ENCODE assay signal across 29 cellular contexts in the genomic region with DNA sequence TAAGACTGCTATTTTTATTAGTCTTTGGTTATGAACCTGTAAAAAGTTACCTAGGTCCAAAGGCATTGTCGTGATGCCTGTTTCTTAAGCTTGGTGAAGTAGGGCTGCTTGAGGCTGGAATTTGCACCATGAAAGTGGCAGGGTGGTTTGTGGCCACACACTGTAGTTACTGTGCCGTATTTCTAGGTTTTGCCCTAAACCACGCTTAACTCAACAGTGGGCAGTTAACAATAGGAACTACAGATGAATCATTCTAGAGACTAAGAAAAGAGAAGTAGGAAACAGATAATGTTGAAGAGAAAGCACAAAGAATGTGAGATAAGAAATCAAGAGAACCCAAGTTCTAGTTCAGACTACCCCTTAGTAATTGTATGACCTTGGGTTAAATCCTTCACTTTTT. TPM values are rescaled to one million over a fixed set of nuclear protein-coding genes. Genes with fewer than 3 reads are reported as not detected.
DNase-seq lines count a peak whose midpoint lies in the region; ATAC-seq and TF ChIP-seq lines count a peak whose summit lies in the region.
"Had no signal": no experiment of that assay in that cellular context is flagged by ENCODE, and none has a peak within 500 bp of the region (broad histone marks: within the 10 kb centered on the region; RNA-seq: fewer than 3 reads in every experiment).

No MANE protein-coding gene starts in this region.

- H2AFZ ChIP-seq in Loucy (ENCODE audit: low read length), result no peak overlapping the region
- H2AFZ ChIP-seq in mesenchymal stem cell (ENCODE audit: low read depth, low read length), result no peak overlapping the region

- TF ChIP-seq CTCF in Loucy (conservative IDR thresholded peaks at IDR 0.05; ENCODE audit: low read length), result no peak

- H3K4me3 ChIP-seq in Loucy (ENCODE audit: low read length, poor library complexity, severe bottlenecking), result no peak overlapping the region
- no peak overlapping the region for H3K4me3 ChIP-seq in mesenchymal stem cell (ENCODE audit: insufficient read depth in 1 of 2, low read depth in 1 of 2, low read length in 2 of 2)
- H3K4me3 ChIP-seq: gastroesophageal sphincter, thyroid gland had no signal

- H3K4me1 ChIP-seq in Loucy (ENCODE audit: insufficient read depth, low read length, poor library complexity, severe bottlenecking) (peaks cover 8% of the 10 kb centered on the region), mesenchymal stem cell (ENCODE audit: control insufficient read depth, insufficient read depth, low read depth, low read length) (no peaks in the 10 kb centered on the region)
- H3K4me1 ChIP-seq: gastroesophageal sphincter, thyroid gland had no signal

- H2AK5ac ChIP-seq in mesenchymal stem cell (ENCODE audit: low read length, severe bottlenecking), result no peak overlapping the region

- no peaks in the 10 kb centered on the region for H3K79me2 ChIP-seq in Loucy (ENCODE audit: insufficient read depth, low read length)

- no peaks in the 10 kb centered on the region for H3F3A ChIP-seq in Loucy (ENCODE audit: low read depth)

- no peak overlapping the region for H3K14ac ChIP-seq in mesenchymal stem cell (ENCODE audit: low read length in 2 of 2)

- no peak overlapping the region for H2BK5ac ChIP-seq in mesenchymal stem cell (ENCODE audit: low read depth, low read length, poor library complexity, severe bottlenecking)

- H3K4ac ChIP-seq in mesenchymal stem cell (ENCODE audit: low read depth in 1 of 2, low read length in 2 of 2), result no peak overlapping the region

- no peaks in the 10 kb centered on the region for H4K20me1 ChIP-seq in Loucy (ENCODE audit: insufficient read depth, low read length, poor library complexity, severe bottlenecking)

- ATAC-seq in GM19351 (IDR thresholded peaks at IDR 0.05; ENCODE audit: unreplicated experiment), result peak; percentile 75
- ATAC-seq: gastroesophageal sphincter, left ventricle myocardium superior, natural killer cell, SK-N-SH treated with all-trans-retinoic acid at 6 μM for 48 hours had no signal

- peak; percentile 28 for DNase-seq in SKM-1 treated with dmso at 0.1 percent for 144 hours (lab: John Stamatoyannopoulos, UW; ENCODE audit: unreplicated experiment)
- DNase-seq in renal cortical epithelial cell (ENCODE audit: low read depth), result peak; percentile 59
- no peak for DNase-seq in NCI-H1417 treated with DMSO at 0.1 percent for 48 hours (lab: John Stamatoyannopoulos, UW)
- DNase-seq in activated T-cell treated with anti-CD3 and anti-CD28 coated beads for 4 hours, result no peak
- no peak for DNase-seq in mesenchymal stem cell
- DNase-seq: activated CD4-positive, alpha-beta T cell treated with anti-CD3 and anti-CD28 coated beads, Interleukin-2, amount 50 U/mL, for 48 hours; activated CD8-positive, alpha-beta memory T cell treated with anti-CD3 and anti-CD28 coated beads, Interleukin-2, amount 50 U/mL, for 4 hours; aorta; Calu3; H7; hypothalamus; left ventricle myocardium superior; midbrain; natural killer cell; NCI-H1694; NCI-H2171 treated with DMSO at 0.1 percent for 48 hours; NCI-H524; retina; stimulated activated CD4-positive, alpha-beta T cell treated with anti-CD3 and anti-CD28 coated beads, Interleukin-4, amount 100 ng/mL, for 4 hours; stimulated activated naive CD4-positive, alpha-beta T cell treated with Interleukin-2 at 50 U/mL for 16 hours; thyroid gland had no signal

- H3K18ac ChIP-seq in mesenchymal stem cell (ENCODE audit: low read depth in 1 of 2, low read length in 2 of 2), result no peak overlapping the region

- H3K4me2 ChIP-seq in Loucy (ENCODE audit: low read depth, low read length, poor library complexity, severe bottlenecking), result peak overlapping the region; percentile 23
- H3K4me2 ChIP-seq in mesenchymal stem cell (ENCODE audit: low read length, poor library complexity, severe bottlenecking), result no peak overlapping the region

- H3K23ac ChIP-seq in mesenchymal stem cell (ENCODE audit: low read length in 2 of 2), result no peak overlapping the region

- H2BK120ac ChIP-seq in mesenchymal stem cell (ENCODE audit: low read depth, low read length), result no peak overlapping the region

- no peaks in the 10 kb centered on the region for H3K9me3 ChIP-seq in Loucy (ENCODE audit: insufficient read depth, low read depth, low read length)
- H3K9me3 ChIP-seq in mesenchymal stem cell (ENCODE audit: control insufficient read depth, low read length), result no peaks in the 10 kb centered on the region
- H3K9me3 ChIP-seq: gastroesophageal sphincter, thyroid gland had no signal

- H4K8ac ChIP-seq in mesenchymal stem cell (ENCODE audit: low read length), result no peak overlapping the region

- H2BK12ac ChIP-seq in mesenchymal stem cell (ENCODE audit: low read length in 2 of 2), result no peak overlapping the region

- H4K91ac ChIP-seq in mesenchymal stem cell (ENCODE audit: low read length), result no peak overlapping the region

- no peaks in the 10 kb centered on the region for H3K79me1 ChIP-seq in mesenchymal stem cell (replicated peaks; ENCODE audit: low read length, poor library complexity, severe bottlenecking)

- 92% methylated on average over 3 of the region's 3 CpGs for WGBS in mesenchymal stem cell

- H3K27ac ChIP-seq in mesenchymal stem cell (ENCODE audit: low read length, poor library complexity, severe bottlenecking), result no peak overlapping the region
- H3K27ac ChIP-seq: gastroesophageal sphincter, thyroid gland had no signal

- H3K27me3 ChIP-seq in Loucy (ENCODE audit: insufficient read depth, low read length, poor library complexity, severe bottlenecking) (no peaks in the 10 kb centered on the region), mesenchymal stem cell (ENCODE audit: control insufficient read depth in 1 of 2, insufficient read depth in 1 of 2, low read length in 2 of 2) (no peaks in the 10 kb centered on the region)
- H3K27me3 ChIP-seq: gastroesophageal sphincter, thyroid gland had no signal

- H2BK15ac ChIP-seq in mesenchymal stem cell (ENCODE audit: low read depth, poor library complexity, severe bottlenecking), result no peak overlapping the region

- H3K36me3 ChIP-seq in Loucy (ENCODE audit: insufficient read depth, low read length), result no peaks in the 10 kb centered on the region
- no peaks in the 10 kb centered on the region for H3K36me3 ChIP-seq in mesenchymal stem cell (ENCODE audit: control insufficient read depth in 1 of 2, insufficient read depth in 2 of 2, low read depth in 1 of 2, low read length in 2 of 2)
- H3K36me3 ChIP-seq: gastroesophageal sphincter, thyroid gland had no signal

- H3K9ac ChIP-seq in Loucy (ENCODE audit: low read depth, low read length, poor library complexity, severe bottlenecking) (no peak overlapping the region), mesenchymal stem cell (ENCODE audit: low read length) (no peak overlapping the region)

- no peaks in the 10 kb centered on the region for H3K9me2 ChIP-seq in Loucy (replicated peaks; ENCODE audit: low read depth, low read length)

RNA-seq across cellular contexts. Expression of a gene that starts 11.5 kb away (rescaled TPM):
- total RNA-seq in renal cortical epithelial cell, result not detected in 2 replicates
- not detected for polyA plus RNA-seq in mesenchymal stem cell (2013, experiment 1 of 2)
- polyA plus RNA-seq in mesenchymal stem cell (2013, experiment 2 of 2), result not detected
- total RNA-seq: activated T-helper 2 cell treated with anti-CD3 and anti-CD28 coated beads, Interferon-gamma antibody, Interleukin-2, Interleukin-4, amounts not matched to agents 10 μg/mL and 5 μg/mL and 100 μg/mL, durations not matched to agents 14 hours and 24 hours and 36 hours; aorta; gastroesophageal sphincter; M059J; natural killer cell; osteoblast had no signal
- polyA plus RNA-seq: aorta, CD14-positive monocyte had no signal

Comparison
In these comparisons a context has a peak if more than half of its experiments do, and no peak if none do; other contexts are left out.
1. DNase-seq: peak in SKM-1 treated with dmso at 0.1 percent for 144 hours (single experiment) and renal cortical epithelial cell (single experiment); none in NCI-H1417 treated with DMSO at 0.1 percent for 48 hours (single experiment), activated T-cell treated with anti-CD3 and anti-CD28 coated beads for 4 hours (single experiment) and mesenchymal stem cell (single experiment).